13 cellular contexts compared by ENCODE assay signal in the genomic region with DNA sequence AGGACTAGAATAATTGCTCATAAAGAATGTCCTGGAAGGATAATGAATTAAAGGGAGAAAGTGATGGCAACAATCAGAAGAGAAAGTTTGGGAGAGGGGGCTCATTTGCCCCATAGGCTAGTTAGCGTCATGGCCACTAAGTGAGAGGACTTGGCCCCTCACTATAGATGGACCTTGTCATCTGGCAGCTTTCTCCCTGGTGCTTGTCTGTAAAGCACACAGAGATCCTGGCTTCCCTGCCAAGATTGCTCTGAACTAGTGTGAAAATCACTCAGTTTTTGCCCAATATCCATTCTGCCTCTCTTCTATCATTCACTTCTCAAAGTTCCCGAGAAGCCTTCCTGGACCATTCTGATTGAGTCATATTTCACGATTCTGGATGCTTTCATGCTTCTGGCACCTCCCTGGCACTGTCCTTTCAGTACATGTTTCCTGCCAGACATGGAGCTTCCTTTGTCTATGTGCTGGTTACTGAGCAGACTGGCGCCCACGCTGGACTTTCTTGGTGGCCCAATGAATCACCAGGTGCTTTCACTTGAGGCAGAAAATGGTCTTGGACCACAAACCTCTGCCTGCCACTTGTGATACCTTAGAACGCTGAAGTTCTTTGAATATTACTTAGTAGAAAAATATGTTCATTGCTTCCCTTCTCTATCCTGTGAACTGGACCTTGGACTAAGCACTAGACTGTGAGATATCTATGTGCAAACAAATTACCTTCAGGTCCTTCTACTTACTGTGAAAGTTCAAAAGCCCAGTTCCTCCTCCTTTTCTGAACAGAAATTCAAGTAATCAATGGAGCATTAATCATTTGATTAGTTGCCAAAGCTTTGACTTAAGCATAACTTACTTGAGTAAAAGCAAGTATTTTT.
DNase-seq lines count a peak whose midpoint lies in the region; TF ChIP-seq lines count a peak whose summit lies in the region.
"Had no signal": no experiment of that assay in that cellular context is flagged by ENCODE, and none has a peak within 500 bp of the region (broad histone marks: within the 10 kb centered on the region; RNA-seq: fewer than 3 reads in every experiment).

No MANE protein-coding gene starts in this region.

- no peak overlapping the region for H2AFZ ChIP-seq in GM23248
- H2AFZ ChIP-seq: parathyroid adenoma had no signal

- no peak overlapping the region for H3K9ac ChIP-seq in GM23248
- H3K9ac ChIP-seq: parathyroid adenoma had no signal

- H3K27me3 ChIP-seq in GM23248 (replicated peaks; ENCODE audit: insufficient read depth): no peaks in the 10 kb centered on the region
- H3K27me3 ChIP-seq: breast epithelium had no signal

- H3K4me1 ChIP-seq in GM23248 (ENCODE audit: insufficient read depth): peaks cover 20% of the 10 kb centered on the region
- H3K4me1 ChIP-seq: breast epithelium, parathyroid adenoma had no signal

- no peak for TF ChIP-seq CTCF in epithelial cell of esophagus (IDR thresholded peaks at IDR 0.05; ENCODE audit: insufficient read depth, low read depth, low read length, missing control alignments)

- 6 to 10% methylated on average over 6 of the region's 6 CpGs for WGBS in GM23248 (ENCODE audit: low coverage in 1 of 2, low lambda C conversion rate in 2 of 2, missing lambda C conversion rate in 2 of 2), 2 experiments

- H3K4me3 ChIP-seq in GM23248: 0 out of 2 replicates have a peak overlapping the region, but pooled peaks have one; percentile 20
- no peak overlapping the region for H3K4me3 ChIP-seq in epithelial cell of esophagus (ENCODE audit: low read length)
- H3K4me3 ChIP-seq: breast epithelium had no signal

- H4K20me1 ChIP-seq in GM23248 (ENCODE audit: insufficient read depth): no peaks in the 10 kb centered on the region

- peaks cover 11% of the 10 kb centered on the region for H3F3A ChIP-seq in GM23248 (ENCODE audit: insufficient read depth)

- peak overlapping the region; percentile 13 for H3K4me2 ChIP-seq in GM23248 (ENCODE audit: unreplicated experiment)

- DNase-seq in GM23248 (peak; percentile 83), RPMI7951 (ENCODE audit: low read depth) (peak; percentile 47), epithelial cell of esophagus (ENCODE audit: low read depth) (peak; percentile 11), T1000 (lab: John Stamatoyannopoulos, UW) (no peak), globus pallidus (ENCODE audit: low spot score) (no peak), NCI-H748 treated with DMSO at 0.1 percent for 48 hours (lab: John Stamatoyannopoulos, UW) (no peak)
- peak; percentile 24 to 50 (median 32) for DNase-seq in stimulated activated CD4-positive, alpha-beta T cell treated with anti-CD3 and anti-CD28 coated beads, TNF-alpha, amount 100 ng/mL, for 48 hours (ENCODE audit: low read depth in 3 of 3)
- DNase-seq: Caco-2, NCI-H1092, NCI-H345 had no signal

- no peaks in the 10 kb centered on the region for H3K9me3 ChIP-seq in GM23248 (ENCODE audit: low read depth)
- H3K9me3 ChIP-seq: breast epithelium, Caco-2 had no signal

- H3K27ac ChIP-seq in GM23248: peak overlapping the region; percentile 8; the same call in 1 of the 2 replicates
- H3K27ac ChIP-seq: breast epithelium, parathyroid adenoma, RWPE1 had no signal

- H3K9me2 ChIP-seq in GM23248 (ENCODE audit: insufficient read depth): no peaks in the 10 kb centered on the region

- H3K36me3 ChIP-seq in GM23248 (ENCODE audit: low read depth): no peaks in the 10 kb centered on the region
- H3K36me3 ChIP-seq: breast epithelium had no signal

- H3K79me2 ChIP-seq in GM23248 (ENCODE audit: insufficient read depth): no peaks in the 10 kb centered on the region
- H3K79me2 ChIP-seq: parathyroid adenoma had no signal

- in situ Hi-C loops in GM23248 (cut with MboI): no loop called here

Comparison
In these comparisons a context has a peak if more than half of its experiments do, and no peak if none do; other contexts are left out.
1. DNase-seq: peak in GM23248 (single experiment), RPMI7951 (single experiment), epithelial cell of esophagus (single experiment) and stimulated activated CD4-positive, alpha-beta T cell treated with anti-CD3 and anti-CD28 coated beads, TNF-alpha, amount 100 ng/mL, for 48 hours (3 of 3); none in T1000 (single experiment), globus pallidus (single experiment) and NCI-H748 treated with DMSO at 0.1 percent for 48 hours (single experiment).